In genomic region chr6:10217111-10217510, GRCh38 we compare ENCODE assay signal across 16 cellular contexts.
DNase-seq lines count a peak whose midpoint lies in the region; TF ChIP-seq lines count a peak whose summit lies in the region.
"Had no signal": no experiment of that assay in that cellular context is flagged by ENCODE, and none has a peak within 500 bp of the region (broad histone marks: within the 10 kb centered on the region; RNA-seq: fewer than 3 reads in every experiment).

No MANE protein-coding gene starts in this region.

- H3K79me1 ChIP-seq in trophoblast cell (ENCODE audit: low read length) = no peaks in the 10 kb centered on the region

- WGBS in trophoblast cell (ENCODE audit: extremely low coverage, insufficient coverage, insufficient read length) = no CpG with 5 or more reads among the region's 5 CpGs

- H3K4me1 Mint-ChIP-seq in glutamatergic neuron (ENCODE audit: low read depth, unreplicated experiment) = peaks cover 17% of the 10 kb centered on the region
- H3K4me1 Mint-ChIP-seq: CD4-positive, CD25-positive, alpha-beta regulatory T cell; CD8-positive, alpha-beta memory T cell had no signal

- peak overlapping the region; percentile 5 for H3K9ac ChIP-seq in SK-N-MC (ENCODE audit: insufficient read length)
- H3K9ac ChIP-seq in trophoblast cell (ENCODE audit: low read length) = no peak overlapping the region
- H3K9ac ChIP-seq in Karpas-422 (ENCODE audit: low read length) = no peak overlapping the region
- H3K9ac ChIP-seq: GM23248 had no signal

- H2BK5ac ChIP-seq in trophoblast cell (ENCODE audit: low read depth, low read length, poor library complexity) = no peak overlapping the region

- H3K14ac ChIP-seq in trophoblast cell (ENCODE audit: low read length) = no peak overlapping the region

- peaks cover 4% of the 10 kb centered on the region for H3K36me3 Mint-ChIP-seq in glutamatergic neuron (ENCODE audit: unreplicated experiment)
- H3K36me3 Mint-ChIP-seq: CD4-positive, CD25-positive, alpha-beta regulatory T cell; CD8-positive, alpha-beta memory T cell had no signal

- H3K4ac ChIP-seq in trophoblast cell (ENCODE audit: low read depth, low read length) = no peak overlapping the region

- no peak overlapping the region for H3K23ac ChIP-seq in trophoblast cell (ENCODE audit: low read length)

- H3K9me3 ChIP-seq in SK-N-MC (ENCODE audit: low read depth, low read length) (no peaks in the 10 kb centered on the region), trophoblast cell (ENCODE audit: insufficient read depth, low read depth, low read length) (no peaks in the 10 kb centered on the region), Karpas-422 (ENCODE audit: low read length) (no peaks in the 10 kb centered on the region)
- H3K9me3 ChIP-seq: BE2C had no signal

- no peak for DNase-seq in SK-N-MC (ENCODE audit: low read depth, low spot score)
- DNase-seq in glutamatergic neuron = no peak
- DNase-seq in trophoblast cell = peak; percentile 12 to 60
- DNase-seq in NCI-H446 (lab: John Stamatoyannopoulos, UW) = no peak
- DNase-seq in Karpas-422 = no peak
- no peak for DNase-seq in Kasumi-1 (lab: John Stamatoyannopoulos, UW)
- DNase-seq: ACHN; BE2C; C1 segment of cervical spinal cord; CD4-positive, CD25-positive, alpha-beta regulatory T cell; CD8-positive, alpha-beta memory T cell; COR-L47; GM23248; HCEC 1CT; HFFc6; IMR-90 had no signal

- H3K9me3 Mint-ChIP-seq in glutamatergic neuron (ENCODE audit: unreplicated experiment) = no peaks in the 10 kb centered on the region
- H3K9me3 Mint-ChIP-seq: HFFc6 had no signal

- no peak overlapping the region for H2AK5ac ChIP-seq in trophoblast cell (ENCODE audit: low read length)

- no peak for TF ChIP-seq CTCF in glutamatergic neuron (IDR thresholded peaks at IDR 0.05; ENCODE audit: partially characterized antibody, unreplicated experiment)

- no peaks in the 10 kb centered on the region for H4K20me1 ChIP-seq in Karpas-422 (ENCODE audit: insufficient read depth, low read depth, low read length)

- H3K4me3 ChIP-seq in SK-N-MC = no peak overlapping the region
- no peak overlapping the region for H3K4me3 ChIP-seq in trophoblast cell (ENCODE audit: low read depth, low read length)
- no peak overlapping the region for H3K4me3 ChIP-seq in Karpas-422 (ENCODE audit: low read length)
- H3K4me3 ChIP-seq: GM23248 had no signal

- no peak overlapping the region for H4K91ac ChIP-seq in trophoblast cell (ENCODE audit: low read depth, low read length)

- no peaks in the 10 kb centered on the region for H3K27me3 Mint-ChIP-seq in glutamatergic neuron (ENCODE audit: unreplicated experiment)
- H3K27me3 Mint-ChIP-seq: CD4-positive, CD25-positive, alpha-beta regulatory T cell; CD8-positive, alpha-beta memory T cell had no signal

- no peak overlapping the region for H2BK12ac ChIP-seq in trophoblast cell (ENCODE audit: low read length)

- H4K12ac ChIP-seq in trophoblast cell (ENCODE audit: low read depth, low read length) = no peak overlapping the region

- H3K4me1 ChIP-seq in trophoblast cell (ENCODE audit: control insufficient read depth in 1 of 2, insufficient read depth in 2 of 2, low read length in 2 of 2) = peaks cover 2 to 3% of the 10 kb centered on the region in 2 experiments
- H3K4me1 ChIP-seq in Karpas-422 (ENCODE audit: low read length) = no peaks in the 10 kb centered on the region
- H3K4me1 ChIP-seq: BE2C had no signal

- H3K27ac ChIP-seq in SK-N-MC (no peak overlapping the region), trophoblast cell (ENCODE audit: low read depth, low read length) (no peak overlapping the region), Karpas-422 (ENCODE audit: low read length) (no peak overlapping the region)
- H3K27ac ChIP-seq: GM23248 had no signal

- H3K4me2 ChIP-seq in trophoblast cell (ENCODE audit: low read length) (no peak overlapping the region), Karpas-422 (ENCODE audit: low read depth, low read length, poor library complexity, severe bottlenecking) (no peak overlapping the region)

- H3K18ac ChIP-seq in trophoblast cell (ENCODE audit: low read length) = no peak overlapping the region

- no peak overlapping the region for H2BK120ac ChIP-seq in trophoblast cell (ENCODE audit: insufficient read depth, low read length, poor library complexity)

- H4K8ac ChIP-seq in trophoblast cell (ENCODE audit: low read depth, low read length) = no peak overlapping the region

- no peaks in the 10 kb centered on the region for H3K9me2 ChIP-seq in Karpas-422 (replicated peaks; ENCODE audit: insufficient read depth, low read length)

- H3K36me3 ChIP-seq in SK-N-MC (ENCODE audit: insufficient read depth, low read length) = no peaks in the 10 kb centered on the region
- H3K36me3 ChIP-seq in trophoblast cell (ENCODE audit: control insufficient read depth in 1 of 2, insufficient read depth in 2 of 2, low read length in 2 of 2) = no peaks in the 10 kb centered on the region
- no peaks in the 10 kb centered on the region for H3K36me3 ChIP-seq in Karpas-422 (ENCODE audit: insufficient read depth, low read length)
- H3K36me3 ChIP-seq: BE2C had no signal

- H3K4me3 Mint-ChIP-seq in glutamatergic neuron (ENCODE audit: unreplicated experiment) = no peak overlapping the region
- H3K4me3 Mint-ChIP-seq: CD8-positive, alpha-beta memory T cell; HFFc6 had no signal

- H2AFZ ChIP-seq in trophoblast cell (ENCODE audit: insufficient read depth, low read length, poor library complexity) (no peak overlapping the region), Karpas-422 (ENCODE audit: low read length) (no peak overlapping the region)
- H2AFZ ChIP-seq: GM23248 had no signal

- H3K79me2 ChIP-seq in trophoblast cell (ENCODE audit: control insufficient read depth, insufficient read depth, low read length, poor library complexity) = no peaks in the 10 kb centered on the region
- no peaks in the 10 kb centered on the region for H3K79me2 ChIP-seq in Karpas-422 (ENCODE audit: low read length)

- no peaks in the 10 kb centered on the region for H3K27me3 ChIP-seq in trophoblast cell (ENCODE audit: insufficient read depth, low read length)
- no peaks in the 10 kb centered on the region for H3K27me3 ChIP-seq in Karpas-422 (ENCODE audit: low read length)
- H3K27me3 ChIP-seq: BE2C had no signal

- peak overlapping the region; percentile 36 for H3K27ac Mint-ChIP-seq in glutamatergic neuron (ENCODE audit: unreplicated experiment)
- H3K27ac Mint-ChIP-seq: CD4-positive, CD25-positive, alpha-beta regulatory T cell; CD8-positive, alpha-beta memory T cell; HFFc6 had no signal

Comparison
In these comparisons a context has a peak if more than half of its experiments do, and no peak if none do; other contexts are left out.
1. DNase-seq: peak in trophoblast cell (2 of 2); none in SK-N-MC (single experiment), glutamatergic neuron (single experiment), NCI-H446 (0 of 2), Karpas-422 (single experiment) and Kasumi-1 (0 of 2).